16 cellular contexts compared by ENCODE assay signal in genomic region chr5:63697811-63698210, GRCh38.
"Had no signal": no experiment of that assay in that cellular context is flagged by ENCODE, and none has a peak within 500 bp of the region (broad histone marks: within the 10 kb centered on the region; RNA-seq: fewer than 3 reads in every experiment).

No MANE protein-coding gene starts in this region.

- DNase-seq: colonic mucosa; dermis blood vessel endothelial cell; esophagus squamous epithelium; gastrocnemius medialis; kidney; left cardiac atrium; left ventricle myocardium inferior; lower lobe of right lung; mesenchymal stem cell; naive thymus-derived CD4-positive, alpha-beta T cell; nephron progenitor cell; retina; right lobe of liver; stimulated activated naive CD4-positive, alpha-beta T cell; stomach; substantia nigra had no signal

- ATAC-seq: gastrocnemius medialis; left cardiac atrium; lower lobe of right lung; naive thymus-derived CD4-positive, alpha-beta T cell; right lobe of liver had no signal
